In genomic region chr1:157044326-157044725, GRCh38 we compare ENCODE assay signal across 9 cellular contexts. TPM values are rescaled to one million over a fixed set of nuclear protein-coding genes. Genes with fewer than 3 reads are reported as not detected.
DNase-seq lines count a peak whose midpoint lies in the region; ATAC-seq and TF ChIP-seq lines count a peak whose summit lies in the region.
"Had no signal": no experiment of that assay in that cellular context is flagged by ENCODE, and none has a peak within 500 bp of the region (broad histone marks: within the 10 kb centered on the region; RNA-seq: fewer than 3 reads in every experiment).

No MANE protein-coding gene starts in this region.

- no peak for DNase-seq in left ventricle myocardium inferior
- no peak for DNase-seq in left ventricle myocardium superior
- no peak for DNase-seq in dorsolateral prefrontal cortex
- DNase-seq in GM13977 (ENCODE audit: low spot score): no peak
- no peak for DNase-seq in medulla oblongata (ENCODE audit: extremely low spot score)
- no peak for DNase-seq in naive thymus-derived CD8-positive, alpha-beta T cell
- DNase-seq: activated CD8-positive, alpha-beta T cell treated with anti-CD3 and anti-CD28 coated beads, Interleukin-2, amount 10 ng/mL, durations not matched to agents 7 days and 5 days had no signal

- ATAC-seq in left ventricle myocardium superior (no peak), HG03521 (IDR thresholded peaks at IDR 0.05; ENCODE audit: unreplicated experiment) (no peak)
- ATAC-seq in naive thymus-derived CD8-positive, alpha-beta T cell: no peak
- ATAC-seq: activated CD8-positive, alpha-beta T cell treated with anti-CD3 and anti-CD28 coated beads, Interleukin-2, amount 10 ng/mL, durations not matched to agents 7 days and 5 days had no signal

- peak overlapping the region in 2 of 10 donors; percentile 63 to 80 for H3K4me3 Mint-ChIP-seq in naive thymus-derived CD8-positive, alpha-beta T cell

- no peaks in the 10 kb centered on the region for H3K36me3 ChIP-seq in left ventricle myocardium inferior
- no peaks in the 10 kb centered on the region for H3K36me3 ChIP-seq in muscle layer of duodenum (ENCODE audit: control insufficient read depth in 1 of 2, insufficient read depth in 2 of 2, low read length in 2 of 2)

- TF ChIP-seq CTCF in left ventricle myocardium inferior (IDR thresholded peaks at IDR 0.05; ENCODE audit: borderline replicate concordance): no peak
- TF ChIP-seq CTCF in dorsolateral prefrontal cortex (IDR thresholded peaks at IDR 0.05 in 54 of 56, conservative IDR thresholded peaks at IDR 0.05 in 2 of 56; ENCODE audit: low read depth in 1 of 56, partially characterized antibody in 56 of 56): no peak
- TF ChIP-seq CTCF in GM13977 (IDR thresholded peaks at IDR 0.05; ENCODE audit: extremely low read depth, insufficient read depth, missing control alignments): no peak

- POLR2A ChIA-PET in naive thymus-derived CD8-positive, alpha-beta T cell (lab: Charles Lee): interaction anchor here (0.7 kb wide), 1 partner anchor 112 kb away, joined by 3 read pairs; no protein-coding TSS in a partner anchor

- H3K4me1 ChIP-seq in left ventricle myocardium inferior (peaks cover 57% of the 10 kb centered on the region), muscle layer of duodenum (ENCODE audit: control insufficient read depth in 1 of 2, insufficient read depth in 2 of 2, low read length in 2 of 2) (peaks cover 27 to 32% of the 10 kb centered on the region in 2 donors)

- intact Hi-C loops in left ventricle myocardium inferior (cut with micrococcal nuclease): no loop called here
- intact Hi-C loops in left ventricle myocardium superior (cut with micrococcal nuclease): no loop called here
- intact Hi-C loops in dorsolateral prefrontal cortex (cut with DNase I): no loop called here

- H3K27me3 Mint-ChIP-seq in naive thymus-derived CD8-positive, alpha-beta T cell: peaks cover 24 to 65% (median 48%) of the 10 kb centered on the region in 5 donors

- H3K4me1 Mint-ChIP-seq in naive thymus-derived CD8-positive, alpha-beta T cell: peaks cover 4 to 21% (median 17%) of the 10 kb centered on the region in 4 donors

- in situ Hi-C loops in GM13977 (cut with MboI; ENCODE audit: low pct_unique_long_range_greater_than_20kb, low sequenced_read_pairs, unreplicated experiment): no loop called here

- H3K4me3 ChIP-seq in left ventricle myocardium inferior (peak overlapping the region; percentile 74), dorsolateral prefrontal cortex (peak overlapping the region; percentile 47 to 89 (median 73)), muscle layer of duodenum (ENCODE audit: low read depth in 1 of 2, low read length in 2 of 2) (peak overlapping the region; percentile 69 to 90)

- H3K9me3 Mint-ChIP-seq in naive thymus-derived CD8-positive, alpha-beta T cell: no peaks in the 10 kb centered on the region

- H3K27me3 ChIP-seq in left ventricle myocardium inferior (ENCODE audit: low read depth) (no peaks in the 10 kb centered on the region), dorsolateral prefrontal cortex (no peaks in the 10 kb centered on the region), muscle layer of duodenum (ENCODE audit: low read depth, low read length) (no peaks in the 10 kb centered on the region)

- H3K27ac ChIP-seq in left ventricle myocardium inferior (replicated peaks) (peak overlapping the region; percentile 92), dorsolateral prefrontal cortex (peak overlapping the region in 1 of 59 donors; percentile 95), muscle layer of duodenum (ENCODE audit: low read length) (peak overlapping the region; percentile 94)

- no peaks in the 10 kb centered on the region for H3K9me3 ChIP-seq in left ventricle myocardium inferior (replicated peaks)
- H3K9me3 ChIP-seq in muscle layer of duodenum (ENCODE audit: control insufficient read depth in 1 of 2, low read length in 2 of 2): no peaks in the 10 kb centered on the region

- H3K27ac Mint-ChIP-seq in naive thymus-derived CD8-positive, alpha-beta T cell: no peak overlapping the region
- H3K27ac Mint-ChIP-seq: activated CD8-positive, alpha-beta T cell treated with anti-CD3 and anti-CD28 coated beads, Interleukin-2, amount 10 ng/mL, durations not matched to agents 7 days and 5 days had no signal

- peaks cover 0 to 2% (median 0%) of the 10 kb centered on the region in 3 donors for H3K36me3 Mint-ChIP-seq in naive thymus-derived CD8-positive, alpha-beta T cell

RNA-seq across cellular contexts. Expression of gene ARHGEF11, which starts 1.2 kb away (rescaled TPM):
- total RNA-seq in left ventricle myocardium inferior: 29.1 TPM
- 28.8 TPM for total RNA-seq in left ventricle myocardium superior
- 100 to 1,000 TPM in 1 of 120 experiments, 10 to 100 TPM in 119; 42.3 to 101 (median 74.9) TPM for total RNA-seq in dorsolateral prefrontal cortex
- 10 to 100 TPM; 34.8 to 35.3 TPM for total RNA-seq in naive thymus-derived CD8-positive, alpha-beta T cell
- 10 to 100 TPM in 1 of 3 donors, 1 to 10 TPM in 2; 4.5 to 15.8 (median 9.9) TPM for polyA plus RNA-seq in naive thymus-derived CD8-positive, alpha-beta T cell

RNA-seq across cellular contexts. Expression of gene ETV3L, which starts 55.3 kb away (rescaled TPM):
- total RNA-seq in left ventricle myocardium inferior: not detected
- not detected for total RNA-seq in left ventricle myocardium superior
- total RNA-seq in dorsolateral prefrontal cortex: under 1 TPM in 66 of 120 experiments, not detected in 54; 0.23 to 0.99 (median 0.51) TPM
- not detected for total RNA-seq in naive thymus-derived CD8-positive, alpha-beta T cell
- polyA plus RNA-seq in naive thymus-derived CD8-positive, alpha-beta T cell: not detected
- total RNA-seq: activated CD8-positive, alpha-beta T cell treated with anti-CD3 and anti-CD28 coated beads, Interleukin-2, amount 10 ng/mL, durations not matched to agents 7 days and 5 days had no signal
